In the genomic region with DNA sequence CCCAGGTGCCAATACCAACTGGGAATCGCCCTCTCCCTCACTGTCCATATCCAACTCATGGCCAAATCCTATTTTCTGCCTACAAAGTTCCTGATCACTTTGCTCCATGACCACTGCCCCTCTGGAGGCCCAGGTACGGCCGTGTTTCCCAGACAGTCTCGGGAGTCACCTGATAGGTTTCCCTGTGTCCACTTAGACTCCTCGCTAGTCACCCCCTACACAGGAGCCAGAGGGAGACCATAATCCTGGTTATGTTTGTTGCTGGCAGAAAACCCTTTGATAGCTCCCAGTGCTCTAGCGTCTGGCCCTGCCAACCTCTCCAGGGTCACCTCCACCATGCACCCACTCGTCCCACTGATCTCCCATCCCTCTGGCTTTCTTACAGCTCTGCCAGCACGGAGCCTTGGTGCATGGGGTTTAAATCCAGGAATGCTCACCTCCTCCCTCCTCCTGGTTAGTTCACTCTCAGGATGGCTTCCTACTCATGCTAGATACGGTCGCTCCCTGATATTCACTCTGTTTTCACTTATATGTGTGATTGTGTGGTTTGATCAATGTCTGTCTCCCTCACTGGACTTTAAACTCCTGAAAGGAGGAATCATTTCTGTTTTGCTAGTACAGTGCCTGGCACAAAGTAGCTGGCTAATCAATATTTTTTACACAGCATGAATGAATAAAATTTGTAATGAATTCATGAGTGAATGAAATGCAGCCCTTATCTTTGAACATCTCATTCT, we compare ENCODE assay signal across 2 cellular contexts.
TF ChIP-seq lines count a peak whose summit lies in the region.

No MANE protein-coding gene starts in this region.

TF ChIP-seq in liver, 16 proteins besides CTCF, POLR2A, EP300 and RAD21:
- TF ChIP-seq HNF4A (conservative IDR thresholded peaks at IDR 0.05) (peak in 1 of 2 donors; percentile 76), RXRA (IDR thresholded peaks at IDR 0.05) (no peak), SP1 (IDR thresholded peaks at IDR 0.05) (peak; percentile 50), NR2F2 (IDR thresholded peaks at IDR 0.05) (no peak), FOXA1 (IDR thresholded peaks at IDR 0.05) (no peak)
- TF ChIP-seq, protein P1, sequence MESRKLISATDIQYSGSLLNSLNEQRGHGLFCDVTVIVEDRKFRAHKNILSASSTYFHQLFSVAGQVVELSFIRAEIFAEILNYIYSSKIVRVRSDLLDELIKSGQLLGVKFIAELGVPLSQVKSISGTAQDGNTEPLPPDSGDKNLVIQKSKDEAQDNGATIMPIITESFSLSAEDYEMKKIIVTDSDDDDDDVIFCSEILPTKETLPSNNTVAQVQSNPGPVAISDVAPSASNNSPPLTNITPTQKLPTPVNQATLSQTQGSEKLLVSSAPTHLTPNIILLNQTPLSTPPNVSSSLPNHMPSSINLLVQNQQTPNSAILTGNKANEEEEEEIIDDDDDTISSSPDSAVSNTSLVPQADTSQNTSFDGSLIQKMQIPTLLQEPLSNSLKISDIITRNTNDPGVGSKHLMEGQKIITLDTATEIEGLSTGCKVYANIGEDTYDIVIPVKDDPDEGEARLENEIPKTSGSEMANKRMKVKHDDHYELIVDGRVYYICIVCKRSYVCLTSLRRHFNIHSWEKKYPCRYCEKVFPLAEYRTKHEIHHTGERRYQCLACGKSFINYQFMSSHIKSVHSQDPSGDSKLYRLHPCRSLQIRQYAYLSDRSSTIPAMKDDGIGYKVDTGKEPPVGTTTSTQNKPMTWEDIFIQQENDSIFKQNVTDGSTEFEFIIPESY (IDR thresholded peaks at IDR 0.05), result no peak
- TF ChIP-seq, protein P2, sequence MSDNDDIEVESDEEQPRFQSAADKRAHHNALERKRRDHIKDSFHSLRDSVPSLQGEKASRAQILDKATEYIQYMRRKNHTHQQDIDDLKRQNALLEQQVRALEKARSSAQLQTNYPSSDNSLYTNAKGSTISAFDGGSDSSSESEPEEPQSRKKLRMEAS (IDR thresholded peaks at IDR 0.05), result no peak

TF ChIP-seq in HepG2, 621 proteins besides CTCF, POLR2A, EP300 and RAD21:
- TF ChIP-seq YY1 (IDR thresholded peaks at IDR 0.05; ENCODE audit: insufficient read depth, insufficient replicate concordance, low read depth, low read length), result no peak
- no peak for TF ChIP-seq ZNF713 (CRISPR knock-in tag; IDR thresholded peaks at IDR 0.05)
- no peak for TF ChIP-seq ZNF629 (CRISPR knock-in tag; conservative IDR thresholded peaks at IDR 0.05)
- TF ChIP-seq ZNF619 (CRISPR knock-in tag; IDR thresholded peaks at IDR 0.05), result no peak
- no peak for TF ChIP-seq CREM (IDR thresholded peaks at IDR 0.05)
- TF ChIP-seq CREM (CRISPR knock-in tag; IDR thresholded peaks at IDR 0.05), result no peak
- TF ChIP-seq, protein P3, sequence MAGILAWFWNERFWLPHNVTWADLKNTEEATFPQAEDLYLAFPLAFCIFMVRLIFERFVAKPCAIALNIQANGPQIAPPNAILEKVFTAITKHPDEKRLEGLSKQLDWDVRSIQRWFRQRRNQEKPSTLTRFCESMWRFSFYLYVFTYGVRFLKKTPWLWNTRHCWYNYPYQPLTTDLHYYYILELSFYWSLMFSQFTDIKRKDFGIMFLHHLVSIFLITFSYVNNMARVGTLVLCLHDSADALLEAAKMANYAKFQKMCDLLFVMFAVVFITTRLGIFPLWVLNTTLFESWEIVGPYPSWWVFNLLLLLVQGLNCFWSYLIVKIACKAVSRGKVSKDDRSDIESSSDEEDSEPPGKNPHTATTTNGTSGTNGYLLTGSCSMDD (CRISPR knock-in tag; IDR thresholded peaks at IDR 0.05), result no peak
- TF ChIP-seq ZNF441 (CRISPR knock-in tag; IDR thresholded peaks at IDR 0.05; ENCODE audit: borderline replicate concordance), result no peak
- TF ChIP-seq, protein P4, sequence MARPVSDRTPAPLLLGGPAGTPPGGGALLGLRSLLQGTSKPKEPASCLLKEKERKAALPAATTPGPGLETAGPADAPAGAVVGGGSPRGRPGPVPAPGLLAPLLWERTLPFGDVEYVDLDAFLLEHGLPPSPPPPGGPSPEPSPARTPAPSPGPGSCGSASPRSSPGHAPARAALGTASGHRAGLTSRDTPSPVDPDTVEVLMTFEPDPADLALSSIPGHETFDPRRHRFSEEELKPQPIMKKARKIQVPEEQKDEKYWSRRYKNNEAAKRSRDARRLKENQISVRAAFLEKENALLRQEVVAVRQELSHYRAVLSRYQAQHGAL (CRISPR knock-in tag; IDR thresholded peaks at IDR 0.05; ENCODE audit: not compliant biosample characterization), result no peak
- TF ChIP-seq MTF1 (CRISPR knock-in tag; IDR thresholded peaks at IDR 0.05), result no peak
- TF ChIP-seq TOE1 (CRISPR knock-in tag; IDR thresholded peaks at IDR 0.05), result no peak
- no peak for TF ChIP-seq ZSCAN22 (CRISPR knock-in tag; IDR thresholded peaks at IDR 0.05)
- TF ChIP-seq, protein P5, sequence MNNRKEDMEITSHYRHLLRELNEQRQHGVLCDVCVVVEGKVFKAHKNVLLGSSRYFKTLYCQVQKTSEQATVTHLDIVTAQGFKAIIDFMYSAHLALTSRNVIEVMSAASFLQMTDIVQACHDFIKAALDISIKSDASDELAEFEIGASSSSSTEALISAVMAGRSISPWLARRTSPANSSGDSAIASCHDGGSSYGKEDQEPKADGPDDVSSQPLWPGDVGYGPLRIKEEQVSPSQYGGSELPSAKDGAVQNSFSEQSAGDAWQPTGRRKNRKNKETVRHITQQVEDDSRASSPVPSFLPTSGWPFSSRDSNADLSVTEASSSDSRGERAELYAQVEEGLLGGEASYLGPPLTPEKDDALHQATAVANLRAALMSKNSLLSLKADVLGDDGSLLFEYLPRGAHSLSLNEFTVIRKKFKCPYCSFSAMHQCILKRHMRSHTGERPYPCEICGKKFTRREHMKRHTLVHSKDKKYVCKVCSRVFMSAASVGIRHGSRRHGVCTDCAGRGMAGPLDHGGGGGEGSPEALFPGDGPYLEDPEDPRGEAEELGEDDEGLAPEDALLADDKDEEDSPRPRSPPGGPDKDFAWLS (CRISPR knock-in tag; IDR thresholded peaks at IDR 0.05; ENCODE audit: borderline replicate concordance), result no peak
- TF ChIP-seq, protein P6, sequence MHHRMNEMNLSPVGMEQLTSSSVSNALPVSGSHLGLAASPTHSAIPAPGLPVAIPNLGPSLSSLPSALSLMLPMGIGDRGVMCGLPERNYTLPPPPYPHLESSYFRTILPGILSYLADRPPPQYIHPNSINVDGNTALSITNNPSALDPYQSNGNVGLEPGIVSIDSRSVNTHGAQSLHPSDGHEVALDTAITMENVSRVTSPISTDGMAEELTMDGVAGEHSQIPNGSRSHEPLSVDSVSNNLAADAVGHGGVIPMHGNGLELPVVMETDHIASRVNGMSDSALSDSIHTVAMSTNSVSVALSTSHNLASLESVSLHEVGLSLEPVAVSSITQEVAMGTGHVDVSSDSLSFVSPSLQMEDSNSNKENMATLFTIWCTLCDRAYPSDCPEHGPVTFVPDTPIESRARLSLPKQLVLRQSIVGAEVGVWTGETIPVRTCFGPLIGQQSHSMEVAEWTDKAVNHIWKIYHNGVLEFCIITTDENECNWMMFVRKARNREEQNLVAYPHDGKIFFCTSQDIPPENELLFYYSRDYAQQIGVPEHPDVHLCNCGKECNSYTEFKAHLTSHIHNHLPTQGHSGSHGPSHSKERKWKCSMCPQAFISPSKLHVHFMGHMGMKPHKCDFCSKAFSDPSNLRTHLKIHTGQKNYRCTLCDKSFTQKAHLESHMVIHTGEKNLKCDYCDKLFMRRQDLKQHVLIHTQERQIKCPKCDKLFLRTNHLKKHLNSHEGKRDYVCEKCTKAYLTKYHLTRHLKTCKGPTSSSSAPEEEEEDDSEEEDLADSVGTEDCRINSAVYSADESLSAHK (CRISPR knock-in tag; IDR thresholded peaks at IDR 0.05; ENCODE audit: borderline replicate concordance), result no peak
- TF ChIP-seq ZFAT (CRISPR knock-in tag; conservative IDR thresholded peaks at IDR 0.05), result no peak
- no peak for TF ChIP-seq ZNF749 (CRISPR knock-in tag; IDR thresholded peaks at IDR 0.05; ENCODE audit: borderline replicate concordance)
- TF ChIP-seq, protein P7, sequence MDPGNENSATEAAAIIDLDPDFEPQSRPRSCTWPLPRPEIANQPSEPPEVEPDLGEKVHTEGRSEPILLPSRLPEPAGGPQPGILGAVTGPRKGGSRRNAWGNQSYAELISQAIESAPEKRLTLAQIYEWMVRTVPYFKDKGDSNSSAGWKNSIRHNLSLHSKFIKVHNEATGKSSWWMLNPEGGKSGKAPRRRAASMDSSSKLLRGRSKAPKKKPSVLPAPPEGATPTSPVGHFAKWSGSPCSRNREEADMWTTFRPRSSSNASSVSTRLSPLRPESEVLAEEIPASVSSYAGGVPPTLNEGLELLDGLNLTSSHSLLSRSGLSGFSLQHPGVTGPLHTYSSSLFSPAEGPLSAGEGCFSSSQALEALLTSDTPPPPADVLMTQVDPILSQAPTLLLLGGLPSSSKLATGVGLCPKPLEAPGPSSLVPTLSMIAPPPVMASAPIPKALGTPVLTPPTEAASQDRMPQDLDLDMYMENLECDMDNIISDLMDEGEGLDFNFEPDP (CRISPR knock-in tag; conservative IDR thresholded peaks at IDR 0.05), result no peak
- no peak for TF ChIP-seq SOX5 (CRISPR knock-in tag; IDR thresholded peaks at IDR 0.05; ENCODE audit: borderline replicate concordance)
- TF ChIP-seq, protein P8, sequence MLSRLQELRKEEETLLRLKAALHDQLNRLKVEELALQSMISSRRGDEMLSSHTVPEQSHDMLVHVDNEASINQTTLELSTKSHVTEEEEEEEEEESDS (CRISPR knock-in tag; IDR thresholded peaks at IDR 0.05; ENCODE audit: borderline replicate concordance), result no peak
- TF ChIP-seq MYNN (CRISPR knock-in tag; IDR thresholded peaks at IDR 0.05; ENCODE audit: low read depth), result no peak
TF ChIP-seq in HepG2: peak in this region for 0.
